Comparison of ENCODE assay signal across 10 cellular contexts in genomic region chr10:24957624-24958435, GRCh38. TPM values are rescaled to one million over a fixed set of nuclear protein-coding genes. Genes with fewer than 3 reads are reported as not detected.
A peak's percentile ranks its signal among the peaks of the same experiment; 100 is the strongest.
DNase-seq lines count a peak whose midpoint lies in the region; ATAC-seq, FAIRE-seq and TF ChIP-seq lines count a peak whose summit lies in the region.
"Had no signal": no experiment of that assay in that cellular context is flagged by ENCODE, and none has a peak within 500 bp of the region (broad histone marks: within the 10 kb centered on the region; RNA-seq: fewer than 3 reads in every experiment).

No MANE protein-coding gene starts in this region.

- no peaks in the 10 kb centered on the region for H3K9me3 Mint-ChIP-seq in activated naive CD8-positive, alpha-beta T cell treated with anti-CD3 and anti-CD28 coated beads for 36 hours
- H3K9me3 Mint-ChIP-seq: central memory CD8-positive, alpha-beta T cell had no signal

- H3K4me3 Mint-ChIP-seq in activated naive CD8-positive, alpha-beta T cell treated with anti-CD3 and anti-CD28 coated beads for 36 hours, result no peak overlapping the region
- H3K4me3 Mint-ChIP-seq: central memory CD8-positive, alpha-beta T cell had no signal

- no peak overlapping the region for H3K4me3 ChIP-seq in bronchial epithelial cell (ENCODE audit: low read depth, low read length)

- no peak for TF ChIP-seq CTCF in bronchial epithelial cell (IDR thresholded peaks at IDR 0.05; ENCODE audit: insufficient read depth, low read length, severe bottlenecking)

- no peaks in the 10 kb centered on the region for H3K27me3 ChIP-seq in bronchial epithelial cell (ENCODE audit: control insufficient read depth, insufficient read depth, low read length)

- no peaks in the 10 kb centered on the region for H3K36me3 ChIP-seq in bronchial epithelial cell (ENCODE audit: control insufficient read depth, insufficient read depth, low read length)

- no peaks in the 10 kb centered on the region for H3K36me3 Mint-ChIP-seq in activated naive CD8-positive, alpha-beta T cell treated with anti-CD3 and anti-CD28 coated beads for 36 hours

- no peak overlapping the region for H3K27ac Mint-ChIP-seq in activated naive CD8-positive, alpha-beta T cell treated with anti-CD3 and anti-CD28 coated beads for 36 hours

- DNase-seq in HS-5 (ENCODE audit: low read depth) (peak; percentile 54), bronchial epithelial cell (ENCODE audit: low read depth) (peak; percentile 96), stromal cell of bone marrow (ENCODE audit: low read depth) (peak; percentile 94), DMS53 (lab: John Stamatoyannopoulos, UW) (no peak)
- no peak for DNase-seq in activated naive CD8-positive, alpha-beta T cell treated with anti-CD3 and anti-CD28 coated beads for 36 hours
- DNase-seq: T1000 had no signal

- no peak for FAIRE-seq in bronchial epithelial cell (lab: Jason Lieb, UNC)
- FAIRE-seq in islet of Langerhans (lab: Jason Lieb, UNC), result peak; percentile 55

- H3K27me3 Mint-ChIP-seq in activated naive CD8-positive, alpha-beta T cell treated with anti-CD3 and anti-CD28 coated beads for 36 hours, result no peaks in the 10 kb centered on the region
- H3K27me3 Mint-ChIP-seq: central memory CD8-positive, alpha-beta T cell had no signal

- peaks cover 13% of the 10 kb centered on the region for H3K4me1 Mint-ChIP-seq in activated naive CD8-positive, alpha-beta T cell treated with anti-CD3 and anti-CD28 coated beads for 36 hours

- ATAC-seq in GM19452 (IDR thresholded peaks at IDR 0.05; ENCODE audit: unreplicated experiment), result no peak
- no peak for ATAC-seq in GM18907 (IDR thresholded peaks at IDR 0.05; ENCODE audit: unreplicated experiment)

RNA-seq across cellular contexts. Expression of gene PRTFDC1, which starts 5.4 kb away (rescaled TPM):
- total RNA-seq in bronchial epithelial cell, result 2.4 and 5.5 TPM in 2 replicates
- total RNA-seq in activated naive CD8-positive, alpha-beta T cell treated with anti-CD3 and anti-CD28 coated beads for 36 hours, result 1 to 10 TPM; 2.8 to 3.6 TPM

RNA-seq across cellular contexts. Expression of gene ENKUR, which starts 58.1 kb away (rescaled TPM):
- total RNA-seq in bronchial epithelial cell, result 0.13 and 0.26 TPM in 2 replicates
- not detected for total RNA-seq in activated naive CD8-positive, alpha-beta T cell treated with anti-CD3 and anti-CD28 coated beads for 36 hours

RNA-seq across cellular contexts. Expression of gene THNSL1, which starts 58.6 kb away (rescaled TPM):
- 4.0 and 5.0 TPM in 2 replicates for total RNA-seq in bronchial epithelial cell
- total RNA-seq in activated naive CD8-positive, alpha-beta T cell treated with anti-CD3 and anti-CD28 coated beads for 36 hours, result 10 to 100 TPM; 10.1 to 10.7 TPM

Comparison
In these comparisons a context has a peak if more than half of its experiments do, and no peak if none do; other contexts are left out.
1. DNase-seq: peak in HS-5 (single experiment), bronchial epithelial cell (single experiment) and stromal cell of bone marrow (single experiment); none in activated naive CD8-positive, alpha-beta T cell treated with anti-CD3 and anti-CD28 coated beads for 36 hours (single experiment) and DMS53 (single experiment).